Comparison of ENCODE assay signal across 25 cellular contexts in genomic region chr7:132934017-132934416, GRCh38.
DNase-seq lines count a peak whose midpoint lies in the region; ATAC-seq and TF ChIP-seq lines count a peak whose summit lies in the region.
"Had no signal": no experiment of that assay in that cellular context is flagged by ENCODE, and none has a peak within 500 bp of the region (broad histone marks: within the 10 kb centered on the region; RNA-seq: fewer than 3 reads in every experiment).

No MANE protein-coding gene starts in this region.

- H3K9me3 Mint-ChIP-seq in activated T-cell treated with anti-CD3 and anti-CD28 coated beads, Interleukin-2, amount 50 U/mL, for 24 hours, result peaks cover 12% of the 10 kb centered on the region
- peaks cover 0 to 2% of the 10 kb centered on the region in 2 donors for H3K9me3 Mint-ChIP-seq in activated T-cell treated with anti-CD3 and anti-CD28 coated beads, Interleukin-2, amount 50 U/mL, for 72 hours
- H3K9me3 Mint-ChIP-seq in activated T-helper 17 cell treated with anti-CD3 and anti-CD28 coated beads, Interleukin-2, amount 50 U/mL, for 72 hours, result no peaks in the 10 kb centered on the region
- peaks cover 3 to 9% of the 10 kb centered on the region in 2 donors for H3K9me3 Mint-ChIP-seq in stimulated activated naive B cell treated with anti-CD40 and anti-IgM and Interleukin-4, amounts not matched to agents 10 μg/mL and 1 μg/mL and 100 μg/mL, for 72 hours
- H3K9me3 Mint-ChIP-seq in stimulated activated memory B cell treated with anti-CD40 and anti-IgM and Interleukin-4, amounts not matched to agents 10 μg/mL and 1 μg/mL and 100 μg/mL, for 72 hours, result peaks cover 2% of the 10 kb centered on the region
- H3K9me3 Mint-ChIP-seq in Calu3 (ENCODE audit: low read depth, unreplicated experiment), result no peaks in the 10 kb centered on the region

- H3K36me3 Mint-ChIP-seq in activated T-cell treated with anti-CD3 and anti-CD28 coated beads, Interleukin-2, amount 50 U/mL, for 24 hours (ENCODE audit: low read depth), result peaks cover 72% of the 10 kb centered on the region
- peaks cover 6 to 7% of the 10 kb centered on the region in 2 donors for H3K36me3 Mint-ChIP-seq in activated T-cell treated with anti-CD3 and anti-CD28 coated beads, Interleukin-2, amount 50 U/mL, for 72 hours (ENCODE audit: insufficient read depth in 2 of 2)
- peaks cover 13% of the 10 kb centered on the region for H3K36me3 Mint-ChIP-seq in activated T-helper 17 cell treated with anti-CD3 and anti-CD28 coated beads, Interleukin-2, amount 50 U/mL, for 72 hours (ENCODE audit: low read depth)
- H3K36me3 Mint-ChIP-seq in stimulated activated naive B cell treated with anti-CD40 and anti-IgM and Interleukin-4, amounts not matched to agents 10 μg/mL and 1 μg/mL and 100 μg/mL, for 72 hours, result peaks cover 22 to 41% of the 10 kb centered on the region in 2 donors
- peaks cover 46% of the 10 kb centered on the region for H3K36me3 Mint-ChIP-seq in stimulated activated memory B cell treated with anti-CD40 and anti-IgM and Interleukin-4, amounts not matched to agents 10 μg/mL and 1 μg/mL and 100 μg/mL, for 72 hours
- peaks cover 6% of the 10 kb centered on the region for H3K36me3 Mint-ChIP-seq in Calu3 (ENCODE audit: insufficient read depth, unreplicated experiment)

- no TSS peak for BruUV-seq in Calu3 (replicated peaks; lab: Mats Ljungman, UMichigan)

- H3K27ac Mint-ChIP-seq in activated T-cell treated with anti-CD3 and anti-CD28 coated beads, Interleukin-2, amount 50 U/mL, for 24 hours, result peak overlapping the region; percentile 85
- H3K27ac Mint-ChIP-seq in activated T-cell treated with anti-CD3 and anti-CD28 coated beads, Interleukin-2, amount 50 U/mL, for 72 hours, result no peak overlapping the region
- H3K27ac Mint-ChIP-seq in activated T-helper 17 cell treated with anti-CD3 and anti-CD28 coated beads, Interleukin-2, amount 50 U/mL, for 72 hours, result peak overlapping the region; percentile 53
- peak overlapping the region; percentile 5 for H3K27ac Mint-ChIP-seq in stimulated activated naive B cell treated with anti-CD40 and anti-IgM and Interleukin-4, amounts not matched to agents 10 μg/mL and 1 μg/mL and 100 μg/mL, for 72 hours
- H3K27ac Mint-ChIP-seq in stimulated activated memory B cell treated with anti-CD40 and anti-IgM and Interleukin-4, amounts not matched to agents 10 μg/mL and 1 μg/mL and 100 μg/mL, for 72 hours, result no peak overlapping the region
- no peak overlapping the region for H3K27ac Mint-ChIP-seq in Calu3 (ENCODE audit: unreplicated experiment)

- intact Hi-C loops in Calu3 (cut with micrococcal nuclease; ENCODE audit: unreplicated experiment), result no loop called here

- no peak for TF ChIP-seq CTCF in Calu3 (IDR thresholded peaks at IDR 0.05; ENCODE audit: unreplicated experiment)

- no peak for DNase-seq in activated T-cell treated with anti-CD3 and anti-CD28 coated beads, Interleukin-2, amount 50 U/mL, for 24 hours
- DNase-seq in activated T-cell treated with anti-CD3 and anti-CD28 coated beads, Interleukin-2, amount 50 U/mL, for 72 hours, result no peak
- no peak for DNase-seq in stimulated activated naive B cell treated with anti-CD40 and anti-IgM and Interleukin-4, amounts not matched to agents 10 μg/mL and 1 μg/mL and 100 μg/mL, for 72 hours
- no peak for DNase-seq in Calu3
- DNase-seq in effector CD8-positive, alpha-beta T cell (lab: John Stamatoyannopoulos, UW), result no peak
- DNase-seq: 8988T, ACHN, BE2C, DMS153, Kasumi-1, MV-4-11, NCI-H1105, NCI-H146, NCI-H1930, NCI-H2107, NCI-H524, NCI-H774, PC-3, SK-N-SH, SW 1271 had no signal

- ATAC-seq in activated T-cell treated with anti-CD3 and anti-CD28 coated beads, Interleukin-2, amount 50 U/mL, for 72 hours (replicated peaks in 1 of 2), result no peak
- ATAC-seq in GM18868 (IDR thresholded peaks at IDR 0.05; ENCODE audit: unreplicated experiment), result peak; percentile 64
- no peak for ATAC-seq in activated T-helper 17 cell treated with anti-CD3 and anti-CD28 coated beads, Interleukin-2, amount 50 U/mL, for 72 hours (replicated peaks)
- ATAC-seq in stimulated activated naive B cell treated with anti-CD40 and anti-IgM and Interleukin-4, amounts not matched to agents 10 μg/mL and 1 μg/mL and 100 μg/mL, for 72 hours (replicated peaks), result no peak
- ATAC-seq in stimulated activated memory B cell treated with anti-CD40 and anti-IgM and Interleukin-4, amounts not matched to agents 10 μg/mL and 1 μg/mL and 100 μg/mL, for 72 hours, result no peak
- ATAC-seq: K562, PC-3 had no signal

- no peaks in the 10 kb centered on the region for H3K27me3 Mint-ChIP-seq in activated T-cell treated with anti-CD3 and anti-CD28 coated beads, Interleukin-2, amount 50 U/mL, for 24 hours
- H3K27me3 Mint-ChIP-seq in activated T-cell treated with anti-CD3 and anti-CD28 coated beads, Interleukin-2, amount 50 U/mL, for 72 hours (ENCODE audit: low read depth), result no peaks in the 10 kb centered on the region
- H3K27me3 Mint-ChIP-seq in activated T-helper 17 cell treated with anti-CD3 and anti-CD28 coated beads, Interleukin-2, amount 50 U/mL, for 72 hours, result no peaks in the 10 kb centered on the region
- H3K27me3 Mint-ChIP-seq in stimulated activated naive B cell treated with anti-CD40 and anti-IgM and Interleukin-4, amounts not matched to agents 10 μg/mL and 1 μg/mL and 100 μg/mL, for 72 hours, result no peaks in the 10 kb centered on the region
- H3K27me3 Mint-ChIP-seq in stimulated activated memory B cell treated with anti-CD40 and anti-IgM and Interleukin-4, amounts not matched to agents 10 μg/mL and 1 μg/mL and 100 μg/mL, for 72 hours, result no peaks in the 10 kb centered on the region
- no peaks in the 10 kb centered on the region for H3K27me3 Mint-ChIP-seq in Calu3 (ENCODE audit: unreplicated experiment)

- CTCF ChIA-PET in Calu3 (lab: Charles Lee), result no interaction called here

- no peak overlapping the region for H3K4me3 Mint-ChIP-seq in activated T-cell treated with anti-CD3 and anti-CD28 coated beads, Interleukin-2, amount 50 U/mL, for 24 hours
- H3K4me3 Mint-ChIP-seq in activated T-cell treated with anti-CD3 and anti-CD28 coated beads, Interleukin-2, amount 50 U/mL, for 72 hours, result no peak overlapping the region
- H3K4me3 Mint-ChIP-seq in activated T-helper 17 cell treated with anti-CD3 and anti-CD28 coated beads, Interleukin-2, amount 50 U/mL, for 72 hours, result no peak overlapping the region
- no peak overlapping the region for H3K4me3 Mint-ChIP-seq in stimulated activated naive B cell treated with anti-CD40 and anti-IgM and Interleukin-4, amounts not matched to agents 10 μg/mL and 1 μg/mL and 100 μg/mL, for 72 hours
- H3K4me3 Mint-ChIP-seq in stimulated activated memory B cell treated with anti-CD40 and anti-IgM and Interleukin-4, amounts not matched to agents 10 μg/mL and 1 μg/mL and 100 μg/mL, for 72 hours, result no peak overlapping the region
- no peak overlapping the region for H3K4me3 Mint-ChIP-seq in Calu3 (ENCODE audit: low read depth, unreplicated experiment)
- H3K4me3 Mint-ChIP-seq: CD14-positive monocyte had no signal

- peaks cover 27% of the 10 kb centered on the region for H3K4me1 Mint-ChIP-seq in activated T-cell treated with anti-CD3 and anti-CD28 coated beads, Interleukin-2, amount 50 U/mL, for 24 hours (ENCODE audit: low read depth)
- peaks cover 13% of the 10 kb centered on the region for H3K4me1 Mint-ChIP-seq in activated T-cell treated with anti-CD3 and anti-CD28 coated beads, Interleukin-2, amount 50 U/mL, for 72 hours (ENCODE audit: low read depth)
- no peaks in the 10 kb centered on the region for H3K4me1 Mint-ChIP-seq in activated T-helper 17 cell treated with anti-CD3 and anti-CD28 coated beads, Interleukin-2, amount 50 U/mL, for 72 hours
- H3K4me1 Mint-ChIP-seq in stimulated activated naive B cell treated with anti-CD40 and anti-IgM and Interleukin-4, amounts not matched to agents 10 μg/mL and 1 μg/mL and 100 μg/mL, for 72 hours, result peaks cover 13 to 14% of the 10 kb centered on the region in 2 donors
- peaks cover 20% of the 10 kb centered on the region for H3K4me1 Mint-ChIP-seq in stimulated activated memory B cell treated with anti-CD40 and anti-IgM and Interleukin-4, amounts not matched to agents 10 μg/mL and 1 μg/mL and 100 μg/mL, for 72 hours
- H3K4me1 Mint-ChIP-seq in Calu3 (ENCODE audit: low read depth, unreplicated experiment), result no peaks in the 10 kb centered on the region

Comparison
In these comparisons a context has a peak if more than half of its experiments do, and no peak if none do; other contexts are left out.
1. H3K27ac Mint-ChIP-seq: peak in activated T-cell treated with anti-CD3 and anti-CD28 coated beads, Interleukin-2, amount 50 U/mL, for 24 hours (single experiment), activated T-helper 17 cell treated with anti-CD3 and anti-CD28 coated beads, Interleukin-2, amount 50 U/mL, for 72 hours (single experiment) and stimulated activated naive B cell treated with anti-CD40 and anti-IgM and Interleukin-4, amounts not matched to agents 10 μg/mL and 1 μg/mL and 100 μg/mL, for 72 hours (single experiment); none in activated T-cell treated with anti-CD3 and anti-CD28 coated beads, Interleukin-2, amount 50 U/mL, for 72 hours (single experiment), stimulated activated memory B cell treated with anti-CD40 and anti-IgM and Interleukin-4, amounts not matched to agents 10 μg/mL and 1 μg/mL and 100 μg/mL, for 72 hours (single experiment) and Calu3 (single experiment).